31 cellular contexts compared by ENCODE assay signal in the genomic region with DNA sequence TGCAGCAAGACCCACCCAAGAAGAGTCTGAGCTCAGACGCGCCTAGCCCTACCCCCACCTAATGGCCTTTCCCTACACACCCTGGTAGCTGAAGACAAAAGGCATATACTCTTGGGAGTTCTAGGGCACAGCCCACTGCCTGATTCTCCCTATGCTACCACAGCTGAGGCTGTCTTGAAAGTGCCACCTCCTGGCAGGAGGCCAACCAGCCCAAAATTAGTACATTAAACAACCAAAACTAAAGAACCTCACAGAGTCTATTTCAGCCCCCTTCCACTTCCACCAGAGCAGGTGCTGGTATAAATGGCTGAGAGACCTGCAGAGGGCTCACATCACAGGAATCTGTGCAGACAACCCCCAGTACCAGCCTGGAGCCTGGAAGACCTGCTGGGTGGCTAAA.
"Had no signal": no experiment of that assay in that cellular context is flagged by ENCODE, and none has a peak within 500 bp of the region (broad histone marks: within the 10 kb centered on the region; RNA-seq: fewer than 3 reads in every experiment).

No MANE protein-coding gene starts in this region.

- DNase-seq: cortex of kidney; dorsolateral prefrontal cortex; effector CD4-positive, alpha-beta T cell; foreskin melanocyte; hypothalamus; mucosa of descending colon; naive B cell; stimulated activated CD4-positive, alpha-beta T cell treated with anti-CD3 and anti-CD28 coated beads, Interleukin-12 subunit alpha, Interleukin-12 subunit beta, amount 100 ng/mL, for 4 hours; stimulated activated CD4-positive, alpha-beta T cell treated with anti-CD3 and anti-CD28 coated beads, Interleukin-1b, Interleukin-23, amount 100 ng/mL, for 48 hours; stimulated activated CD4-positive, alpha-beta T cell treated with anti-CD3 and anti-CD28 coated beads, Interleukin-4, amount 100 ng/mL, for 1 hour; stimulated activated CD8-positive, alpha-beta memory T cell treated with anti-CD3 and anti-CD28 coated beads, Interleukin-4, amount 100 ng/mL, for 48 hours; stimulated activated naive CD4-positive, alpha-beta T cell; stimulated activated naive CD8-positive, alpha-beta T cell treated with anti-CD3 and anti-CD28 coated beads, Interleukin-15, amount 100 ng/mL, for 72 hours; trophoblast cell had no signal

- ATAC-seq: left lobe of liver; mucosa of descending colon; natural killer cell treated with Interleukin-12 subunit alpha and Interleukin-12 subunit beta and Interleukin-15 and Interleukin-18, amount 100 ng/mL, for 72 hours; sciatic nerve; stimulated activated naive CD8-positive, alpha-beta T cell treated with anti-CD3 and anti-CD28 coated beads, Interleukin-15, amount 100 ng/mL, for 72 hours had no signal

- H3K9ac ChIP-seq: parathyroid adenoma had no signal

- H3K4me1 Mint-ChIP-seq: memory B cell; mesothelial cell of epicardium; naive B cell; neural crest cell; stimulated activated naive CD8-positive, alpha-beta T cell treated with anti-CD3 and anti-CD28 coated beads, Interleukin-15, amount 100 ng/mL, for 72 hours had no signal

- H3K4me3 ChIP-seq: dorsolateral prefrontal cortex, esophagus muscularis mucosa, lung, mucosa of descending colon, prostate gland, right atrium auricular region, smooth muscle cell, suprapubic skin, vagina had no signal

- H3K36me3 Mint-ChIP-seq: memory B cell; mesothelial cell of epicardium; naive B cell; natural killer cell treated with Interleukin-12 subunit alpha and Interleukin-12 subunit beta and Interleukin-15 and Interleukin-18, amount 100 ng/mL, for 72 hours had no signal

- H3K27ac ChIP-seq: dorsolateral prefrontal cortex, esophagus muscularis mucosa, neutrophil, parathyroid adenoma, prostate gland, right atrium auricular region, suprapubic skin, vagina had no signal

- H3K9me3 ChIP-seq: mucosa of descending colon, neutrophil, prostate gland, suprapubic skin, vagina had no signal

- H3K36me3 ChIP-seq: esophagus muscularis mucosa, neutrophil, prostate gland, right atrium auricular region, suprapubic skin, vagina had no signal

- H3K27ac Mint-ChIP-seq: memory B cell; mesothelial cell of epicardium; naive B cell; natural killer cell treated with Interleukin-12 subunit alpha and Interleukin-12 subunit beta and Interleukin-15 and Interleukin-18, amount 100 ng/mL, for 72 hours had no signal

- H3K4me3 Mint-ChIP-seq: memory B cell; mesothelial cell of epicardium; naive B cell; natural killer cell treated with Interleukin-12 subunit alpha and Interleukin-12 subunit beta and Interleukin-15 and Interleukin-18, amount 100 ng/mL, for 72 hours; neural crest cell; stimulated activated naive CD8-positive, alpha-beta T cell treated with anti-CD3 and anti-CD28 coated beads, Interleukin-15, amount 100 ng/mL, for 72 hours had no signal

- H3K4me1 ChIP-seq: esophagus muscularis mucosa, parathyroid adenoma, prostate gland, right atrium auricular region, suprapubic skin, vagina had no signal

- FAIRE-seq: endothelial cell of umbilical vein, keratinocyte had no signal
